17 cellular contexts compared by ENCODE assay signal in genomic region chr10:53006663-53007610, GRCh38.
"Had no signal": no experiment of that assay in that cellular context is flagged by ENCODE, and none has a peak within 500 bp of the region (broad histone marks: within the 10 kb centered on the region; RNA-seq: fewer than 3 reads in every experiment).

No MANE protein-coding gene starts in this region.

- H3K9me3 ChIP-seq: ovary, right atrium auricular region, spleen had no signal

- H3K36me3 ChIP-seq: cardiac muscle cell, ovary, right atrium auricular region, spleen had no signal

- H3K27me3 ChIP-seq: cardiac muscle cell, foreskin keratinocyte, ovary, right atrium auricular region, spleen had no signal

- H3K27ac Mint-ChIP-seq: activated B cell treated with CpG ODN at 0.5 μM for 24 hours; activated naive CD4-positive, alpha-beta T cell treated with anti-CD3 and anti-CD28 coated beads, Interleukin-2, amount 10 ng/mL, durations not matched to agents 7 days and 5 days; activated T-helper 17 cell treated with anti-CD3 and anti-CD28 coated beads, Interleukin-2, amount 50 U/mL, for 72 hours; natural killer cell treated with Interleukin-12 subunit alpha and Interleukin-12 subunit beta and Interleukin-15 and Interleukin-18, amount 100 ng/mL, for 72 hours; T-helper 17 cell; type B pancreatic cell had no signal

- FAIRE-seq: TTC549 had no signal

- H3K4me3 ChIP-seq: cardiac muscle cell, ovary, right atrium auricular region, spleen had no signal

- H3K27me3 Mint-ChIP-seq: activated B cell treated with CpG ODN at 0.5 μM for 24 hours; activated naive CD4-positive, alpha-beta T cell treated with anti-CD3 and anti-CD28 coated beads, Interleukin-2, amount 10 ng/mL, durations not matched to agents 7 days and 5 days; activated T-helper 17 cell treated with anti-CD3 and anti-CD28 coated beads, Interleukin-2, amount 50 U/mL, for 72 hours; natural killer cell treated with Interleukin-12 subunit alpha and Interleukin-12 subunit beta and Interleukin-15 and Interleukin-18, amount 100 ng/mL, for 72 hours; T-helper 17 cell; type B pancreatic cell had no signal

- H3K9me3 Mint-ChIP-seq: activated B cell treated with CpG ODN at 0.5 μM for 24 hours had no signal

- DNase-seq: activated B cell treated with CpG ODN at 0.5 μM for 24 hours; activated CD4-positive, alpha-beta T cell treated with anti-CD3 and anti-CD28 coated beads, Interleukin-2, amount 50 U/mL, for 1 hour; activated naive CD4-positive, alpha-beta T cell treated with anti-CD3 and anti-CD28 coated beads, Interleukin-2, amount 10 ng/mL, durations not matched to agents 7 days and 5 days; activated T-cell treated with anti-CD3 and anti-CD28 coated beads for 4 hours; foreskin keratinocyte; left cardiac atrium; ovary; spleen; stimulated activated CD4-positive, alpha-beta T cell treated with anti-CD3 and anti-CD28 coated beads, Interleukin-1b, Interleukin-23, amount 100 ng/mL, for 48 hours; stimulated activated naive CD4-positive, alpha-beta T cell treated with Interleukin-2 at 50 U/mL for 16 hours; T-helper 17 cell had no signal

- H3K4me1 ChIP-seq: foreskin keratinocyte, right atrium auricular region, spleen had no signal

- H3K27ac ChIP-seq: cardiac muscle cell, foreskin keratinocyte, ovary, right atrium auricular region, spleen had no signal

- H3K4me1 Mint-ChIP-seq: activated B cell treated with CpG ODN at 0.5 μM for 24 hours; activated naive CD4-positive, alpha-beta T cell treated with anti-CD3 and anti-CD28 coated beads, Interleukin-2, amount 10 ng/mL, durations not matched to agents 7 days and 5 days; activated T-helper 17 cell treated with anti-CD3 and anti-CD28 coated beads, Interleukin-2, amount 50 U/mL, for 72 hours; T-helper 17 cell had no signal

- H3K4me3 Mint-ChIP-seq: activated B cell treated with CpG ODN at 0.5 μM for 24 hours; activated naive CD4-positive, alpha-beta T cell treated with anti-CD3 and anti-CD28 coated beads, Interleukin-2, amount 10 ng/mL, durations not matched to agents 7 days and 5 days; activated T-helper 17 cell treated with anti-CD3 and anti-CD28 coated beads, Interleukin-2, amount 50 U/mL, for 72 hours; natural killer cell treated with Interleukin-12 subunit alpha and Interleukin-12 subunit beta and Interleukin-15 and Interleukin-18, amount 100 ng/mL, for 72 hours; T-helper 17 cell; type B pancreatic cell had no signal

- ATAC-seq: activated T-helper 17 cell treated with anti-CD3 and anti-CD28 coated beads, Interleukin-2, amount 50 U/mL, for 72 hours; foreskin keratinocyte; left cardiac atrium; natural killer cell treated with Interleukin-12 subunit alpha and Interleukin-12 subunit beta and Interleukin-15 and Interleukin-18, amount 100 ng/mL, for 72 hours; T-helper 17 cell had no signal

- H3K36me3 Mint-ChIP-seq: activated naive CD4-positive, alpha-beta T cell treated with anti-CD3 and anti-CD28 coated beads, Interleukin-2, amount 10 ng/mL, durations not matched to agents 7 days and 5 days; natural killer cell treated with Interleukin-12 subunit alpha and Interleukin-12 subunit beta and Interleukin-15 and Interleukin-18, amount 100 ng/mL, for 72 hours had no signal
